Comparison of ENCODE assay signal across 8 cellular contexts in the genomic region with DNA sequence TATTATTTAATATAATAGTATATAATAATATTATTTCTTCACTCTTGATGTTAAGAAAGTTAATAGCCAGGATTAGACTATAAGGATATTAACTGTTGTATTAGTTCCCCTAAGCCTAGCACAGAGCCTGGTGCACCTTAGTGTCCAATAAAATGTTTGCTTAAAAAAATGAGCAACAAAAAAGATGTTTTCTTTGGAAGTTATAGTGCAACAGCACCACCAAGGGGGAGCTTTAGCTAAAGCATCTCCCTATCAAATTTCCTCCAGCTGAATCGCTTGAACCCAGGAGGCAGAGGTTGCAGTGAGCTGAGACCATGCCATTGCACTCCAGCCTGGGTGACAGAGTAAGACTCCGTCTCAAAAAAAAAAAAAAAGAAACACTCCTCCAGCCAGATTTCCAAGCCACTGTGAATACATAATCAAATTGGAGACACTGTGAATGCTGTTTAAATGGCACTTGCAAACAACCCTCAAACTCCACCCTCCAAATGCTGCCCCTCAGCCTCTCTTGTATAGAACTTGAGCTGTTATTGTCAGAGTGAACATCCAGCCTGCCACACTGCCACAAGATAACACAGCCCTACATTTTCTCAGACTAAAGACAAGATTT.
DNase-seq lines count a peak whose midpoint lies in the region; ATAC-seq and TF ChIP-seq lines count a peak whose summit lies in the region.

No MANE protein-coding gene starts in this region.

- intact Hi-C loops in Panc1 (cut with micrococcal nuclease; ENCODE audit: unreplicated experiment): loop anchor here (5.0 kb wide), 1 partner anchor 561 kb away; no protein-coding TSS in a partner anchor

- no peaks in the 10 kb centered on the region for H3K9me3 ChIP-seq in Panc1 (ENCODE audit: control insufficient read depth, insufficient read depth, low read depth, low read length)
- peaks cover 0 to 7% (median 0%) of the 10 kb centered on the region in 4 donors for H3K9me3 ChIP-seq in tibial nerve
- H3K9me3 ChIP-seq in T-helper 17 cell (ENCODE audit: control insufficient read depth, low read length, poor library complexity, severe bottlenecking): no peaks in the 10 kb centered on the region

- no peak overlapping the region for H3K4me3 Mint-ChIP-seq in T-helper 17 cell

- in situ Hi-C loops in ACHN (cut with HindIII; ENCODE audit: low pct_ligation_motif_present, low pct_unique_long_range_greater_than_20kb, low sequenced_read_pairs): no loop called here
- in situ Hi-C loops in Panc1 (cut with HindIII; ENCODE audit: low pct_unique_long_range_greater_than_20kb, low sequenced_read_pairs): no loop called here

- peaks cover 9% of the 10 kb centered on the region for H3K4me1 Mint-ChIP-seq in T-helper 17 cell

- H3K27me3 ChIP-seq in Panc1 (ENCODE audit: control insufficient read depth, insufficient read depth, low read length): no peaks in the 10 kb centered on the region
- H3K27me3 ChIP-seq in tibial nerve: no peaks in the 10 kb centered on the region

- POLR2A ChIA-PET in Panc1 (lab: Charles Lee): interaction anchor here (0.7 kb wide), 1 partner anchor 363 kb away, joined by 3 read pairs; no protein-coding TSS in a partner anchor

- BruUV-seq in Panc1 (replicated peaks; lab: Mats Ljungman, UMichigan): no TSS peak

- CTCF ChIA-PET in Panc1 (lab: Charles Lee): interaction anchor here (0.6 to 1.3 kb wide), 3 partner anchors 11 to 565 kb away, joined by 3 to 5 read pairs (median 3); no protein-coding TSS in a partner anchor

- no peaks in the 10 kb centered on the region for H3K36me3 Mint-ChIP-seq in T-helper 17 cell (ENCODE audit: low read depth)

- no peak for TF ChIP-seq EP300 in tibial nerve (IDR thresholded peaks at IDR 0.05)

- H3K4me1 ChIP-seq in Panc1 (ENCODE audit: control insufficient read depth, insufficient read depth, low read length) (no peaks in the 10 kb centered on the region), tibial nerve (no peaks in the 10 kb centered on the region)

- H3K27ac ChIP-seq in Panc1 (ENCODE audit: low read length): no peak overlapping the region
- no peak overlapping the region for H3K27ac ChIP-seq in tibial nerve

- H3K4me3 ChIP-seq in GM12864 (ENCODE audit: low read depth, low read length): no peak overlapping the region
- H3K4me3 ChIP-seq in Panc1 (ENCODE audit: low read depth in 2 of 2, low read length in 2 of 2): no peak overlapping the region
- H3K4me3 ChIP-seq in fibroblast of the aortic adventitia (ENCODE audit: low read depth, low read length): no peak overlapping the region
- no peak overlapping the region for H3K4me3 ChIP-seq in tibial nerve

- peak; percentile 56 for DNase-seq in ACHN
- no peak for DNase-seq in GM12864 (ENCODE audit: low read depth)
- no peak for DNase-seq in Panc1 (ENCODE audit: low read depth, low spot score)
- peak; percentile 64 for DNase-seq in fibroblast of the aortic adventitia (ENCODE audit: low read depth)
- no peak for DNase-seq in tibial nerve (ENCODE audit: low spot score in 2 of 2)
- no peak for DNase-seq in T-helper 17 cell

- peak; percentile 50 for TF ChIP-seq CTCF in GM12864 (IDR thresholded peaks at IDR 0.05; ENCODE audit: low read depth, low read length, missing control alignments)
- TF ChIP-seq CTCF in Panc1 (IDR thresholded peaks at IDR 0.05): peak; percentile 47; the same call in 1 of the 2 replicates
- TF ChIP-seq CTCF in fibroblast of the aortic adventitia (IDR thresholded peaks at IDR 0.05; ENCODE audit: insufficient read depth, low read length): peak; percentile 65
- TF ChIP-seq CTCF in tibial nerve (IDR thresholded peaks at IDR 0.05): peak; percentile 12 to 43 (median 21)

- no peak for ATAC-seq in Panc1
- ATAC-seq in GM21723 (IDR thresholded peaks at IDR 0.05; ENCODE audit: unreplicated experiment): no peak
- no peak for ATAC-seq in HG03432 (IDR thresholded peaks at IDR 0.05; ENCODE audit: unreplicated experiment)
- no peak for ATAC-seq in T-helper 17 cell

- WGBS in tibial nerve, 2 donors: 50 to 56% methylated on average over 2 of the region's 2 CpGs

- no peak overlapping the region for H3K27ac Mint-ChIP-seq in T-helper 17 cell

- TF ChIP-seq POLR2A in tibial nerve (IDR thresholded peaks at IDR 0.05): no peak

- no peaks in the 10 kb centered on the region for H3K27me3 Mint-ChIP-seq in T-helper 17 cell

- H3K36me3 ChIP-seq in Panc1 (ENCODE audit: control insufficient read depth, insufficient read depth, low read length): no peaks in the 10 kb centered on the region
- H3K36me3 ChIP-seq in tibial nerve: peaks cover 0 to 20% (median 0%) of the 10 kb centered on the region in 3 donors

Comparison
In these comparisons a context has a peak if more than half of its experiments do, and no peak if none do; other contexts are left out.
1. DNase-seq: peak in ACHN (single experiment) and fibroblast of the aortic adventitia (single experiment); none in GM12864 (single experiment), Panc1 (single experiment), tibial nerve (0 of 2) and T-helper 17 cell (0 of 3).
2. Peak in every context shown above with its lines, with median percentiles within 50 percentile points of each other: CTCF ChIP-seq.